9 cellular contexts compared by ENCODE assay signal in genomic region chr12:121132601-121133481, GRCh38. TPM values are rescaled to one million over a fixed set of nuclear protein-coding genes. Genes with fewer than 3 reads are reported as not detected.
DNase-seq lines count a peak whose midpoint lies in the region; ATAC-seq and TF ChIP-seq lines count a peak whose summit lies in the region.
"Had no signal": no experiment of that assay in that cellular context is flagged by ENCODE, and none has a peak within 500 bp of the region (broad histone marks: within the 10 kb centered on the region; RNA-seq: fewer than 3 reads in every experiment).

Gene P2RX7, plus strand, starts transcription at chr12:121132876. Its CDS starts 95 bp downstream, at chr12:121132971.

- H3F3A ChIP-seq in PC-3 (ENCODE audit: low read length, unreplicated experiment), result no peaks in the 10 kb centered on the region

- H3K9ac ChIP-seq in ES-I3 (ENCODE audit: low read depth, low read length) (peak within 1 kb of the TSS; percentile 44; the same call in 1 of the 2 replicates), HUES48 (ENCODE audit: low read depth, low read length) (no peak within 1 kb of the TSS), PC-3 (ENCODE audit: low read length) (peak within 1 kb of the TSS; percentile 24)

- POLR2A ChIA-PET in PC-3 (lab: Charles Lee; ENCODE audit: unreplicated experiment), result no interaction called here

- peak within 1 kb of the TSS; percentile 88 for H3K4me2 ChIP-seq in PC-3 (ENCODE audit: low read length)

- no peaks in the 10 kb centered on the region for H3K9me3 ChIP-seq in ES-I3 (ENCODE audit: control insufficient read depth, insufficient read depth, low read length)
- H3K9me3 ChIP-seq in HUES48 (ENCODE audit: control insufficient read depth, insufficient read depth, low read length), result no peaks in the 10 kb centered on the region
- H3K9me3 ChIP-seq in PC-3 (ENCODE audit: low read length), result no peaks in the 10 kb centered on the region

- no TSS peak for BruUV-seq in PC-3 (replicated peaks; lab: Mats Ljungman, UMichigan)

- H2AFZ ChIP-seq in PC-3 (ENCODE audit: low read length), result peak within 1 kb of the TSS; percentile 94

- ATAC-seq in PC-3 (peak; percentile 99), GM19328 (IDR thresholded peaks at IDR 0.05; ENCODE audit: unreplicated experiment) (no peak)

- H3K27ac ChIP-seq in HUES48 (ENCODE audit: low read depth, low read length) (no peak within 1 kb of the TSS), PC-3 (ENCODE audit: low read length) (peak within 1 kb of the TSS; percentile 42)

- H3K4me1 Mint-ChIP-seq in activated naive CD4-positive, alpha-beta T cell treated with anti-CD3 and anti-CD28 coated beads for 36 hours (ENCODE audit: low read depth), result peaks cover 59% of the 10 kb centered on the region
- H3K4me1 Mint-ChIP-seq in nephron (peaks cover 15% of the 10 kb centered on the region), type B pancreatic cell (ENCODE audit: unreplicated experiment) (peaks cover 21% of the 10 kb centered on the region)

- DNase-seq in PC-3 (peak; percentile 95), foreskin melanocyte (peak; percentile 94), type B pancreatic cell (ENCODE audit: extremely low spot score, unreplicated experiment) (no peak)
- DNase-seq in activated naive CD4-positive, alpha-beta T cell treated with anti-CD3 and anti-CD28 coated beads for 36 hours, result peak; percentile 66

- TF ChIP-seq CTCF in PC-3 (conservative IDR thresholded peaks at IDR 0.05; ENCODE audit: low read depth, low read length) (peak; percentile 30; the same call in 1 of the 2 replicates), nephron (IDR thresholded peaks at IDR 0.05; ENCODE audit: unreplicated experiment in 3 of 3) (no peak), type B pancreatic cell (conservative IDR thresholded peaks at IDR 0.05) (no peak)

- intact Hi-C loops in PC-3 (cut with micrococcal nuclease), result loop anchor here (2.0 kb wide), 2 partner anchors 82 to 98 kb away; no protein-coding TSS in a partner anchor
- intact Hi-C loops in activated naive CD4-positive, alpha-beta T cell treated with anti-CD3 and anti-CD28 coated beads for 36 hours (cut with micrococcal nuclease), result loop anchor here (1.0 to 10.0 kb wide), 2 partner anchors 11 to 338 kb away; no protein-coding TSS in a partner anchor

- peaks cover 3% of the 10 kb centered on the region for H3K9me3 Mint-ChIP-seq in activated naive CD4-positive, alpha-beta T cell treated with anti-CD3 and anti-CD28 coated beads for 36 hours
- no peaks in the 10 kb centered on the region for H3K9me3 Mint-ChIP-seq in nephron
- no peaks in the 10 kb centered on the region for H3K9me3 Mint-ChIP-seq in type B pancreatic cell
- H3K9me3 Mint-ChIP-seq: neural crest cell had no signal

- H3K27me3 Mint-ChIP-seq in activated naive CD4-positive, alpha-beta T cell treated with anti-CD3 and anti-CD28 coated beads for 36 hours (ENCODE audit: low read depth), result no peaks in the 10 kb centered on the region
- peaks cover 10% of the 10 kb centered on the region for H3K27me3 Mint-ChIP-seq in nephron (ENCODE audit: low read depth)
- H3K27me3 Mint-ChIP-seq in type B pancreatic cell, result no peaks in the 10 kb centered on the region

- peak within 1 kb of the TSS; percentile 77 for H3K4me3 Mint-ChIP-seq in activated naive CD4-positive, alpha-beta T cell treated with anti-CD3 and anti-CD28 coated beads for 36 hours
- H3K4me3 Mint-ChIP-seq in nephron (peak within 1 kb of the TSS; percentile 60 to 80 (median 80)), type B pancreatic cell (peak within 1 kb of the TSS; percentile 75)
- H3K4me3 Mint-ChIP-seq: neural crest cell had no signal

- peak within 1 kb of the TSS; percentile 51 for H3K4me3 ChIP-seq in HUES48 (ENCODE audit: low read depth, low read length)
- H3K4me3 ChIP-seq in PC-3 (ENCODE audit: low read length), result peak within 1 kb of the TSS; percentile 65

- H3K4me1 ChIP-seq in ES-I3 (ENCODE audit: insufficient read depth, low read length) (no peaks in the 10 kb centered on the region), HUES48 (ENCODE audit: control insufficient read depth, insufficient read depth, low read length) (no peaks in the 10 kb centered on the region), PC-3 (ENCODE audit: insufficient read depth, low read length) (peaks cover 19% of the 10 kb centered on the region)

- H3K79me2 ChIP-seq in PC-3 (ENCODE audit: low read length), result no peaks in the 10 kb centered on the region

- peak within 1 kb of the TSS; percentile 60 for H3K27ac Mint-ChIP-seq in activated naive CD4-positive, alpha-beta T cell treated with anti-CD3 and anti-CD28 coated beads for 36 hours
- H3K27ac Mint-ChIP-seq in nephron (peak within 1 kb of the TSS; percentile 9 to 34 (median 20)), type B pancreatic cell (peak within 1 kb of the TSS; percentile 81)

- H3K27me3 ChIP-seq in HUES48 (ENCODE audit: control insufficient read depth, insufficient read depth, low read length), result no peaks in the 10 kb centered on the region; the same call in 1 of the 2 replicates
- H3K27me3 ChIP-seq in PC-3 (ENCODE audit: low read length), result no peaks in the 10 kb centered on the region

- peaks cover 4% of the 10 kb centered on the region for H3K36me3 Mint-ChIP-seq in activated naive CD4-positive, alpha-beta T cell treated with anti-CD3 and anti-CD28 coated beads for 36 hours (ENCODE audit: low read depth)
- no peaks in the 10 kb centered on the region for H3K36me3 Mint-ChIP-seq in nephron (ENCODE audit: low read depth)
- H3K36me3 Mint-ChIP-seq in type B pancreatic cell, result no peaks in the 10 kb centered on the region

- no peaks in the 10 kb centered on the region for H4K20me1 ChIP-seq in PC-3 (ENCODE audit: low read length)

- no peaks in the 10 kb centered on the region for H3K9me2 ChIP-seq in PC-3 (replicated peaks; ENCODE audit: low read length)

- no peaks in the 10 kb centered on the region for H3K36me3 ChIP-seq in ES-I3 (ENCODE audit: insufficient read depth, low read length)
- H3K36me3 ChIP-seq in HUES48 (ENCODE audit: control insufficient read depth, insufficient read depth, low read length), result no peaks in the 10 kb centered on the region
- H3K36me3 ChIP-seq in PC-3 (ENCODE audit: low read depth, low read length), result no peaks in the 10 kb centered on the region

- CTCF ChIA-PET in PC-3 (lab: Charles Lee), result no interaction called here
- CTCF ChIA-PET in activated naive CD4-positive, alpha-beta T cell treated with anti-CD3 and anti-CD28 coated beads for 36 hours (lab: Charles Lee), result interaction anchor here (0.6 to 1.7 kb wide), 4 partner anchors 11 to 92 kb away, joined by 3 to 5 read pairs (median 4); no protein-coding TSS in a partner anchor

RNA-seq across cellular contexts. Expression of gene P2RX7, which starts in this region (rescaled TPM):
- total RNA-seq in PC-3 (2014; rRNA removed) (1.6 and 6.0 TPM in 2 replicates), type B pancreatic cell (ENCODE audit: low replicate concordance) (1.9 TPM in 1 of 2 replicates, not detected in the other)
- total RNA-seq in activated naive CD4-positive, alpha-beta T cell treated with anti-CD3 and anti-CD28 coated beads for 36 hours, result 1 to 10 TPM; 6.3 to 6.6 TPM

Comparison
In these comparisons a context has a peak if more than half of its experiments do, and no peak if none do; other contexts are left out.
1. H3K27ac Mint-ChIP-seq: peak in every context shown above with its lines; median percentile 81 in type B pancreatic cell; 60 in activated naive CD4-positive, alpha-beta T cell treated with anti-CD3 and anti-CD28 coated beads for 36 hours; 20 in nephron.